In genomic region chr17:64387145-64387473, GRCh38 we compare ENCODE assay signal across 2 cellular contexts.
TF ChIP-seq lines count a peak whose summit lies in the region.

No MANE protein-coding gene starts in this region.

TF ChIP-seq in IMR-90, 13 proteins besides CTCF, POLR2A, EP300 and RAD21:
- TF ChIP-seq USF2 (IDR thresholded peaks at IDR 0.05; ENCODE audit: low read depth, low read length) (no peak), MXI1 (IDR thresholded peaks at IDR 0.05; ENCODE audit: borderline replicate concordance, low read depth, low read length) (no peak), RCOR1 (IDR thresholded peaks at IDR 0.05; ENCODE audit: insufficient replicate concordance, low read length) (no peak), NFE2L2 (IDR thresholded peaks at IDR 0.05; ENCODE audit: low read depth, low read length) (no peak), CEBPB (IDR thresholded peaks at IDR 0.05; ENCODE audit: low read depth, low read length) (no peak), CHD1 (IDR thresholded peaks at IDR 0.05; ENCODE audit: low read depth, low read length) (no peak), SMC3 (IDR thresholded peaks at IDR 0.05; ENCODE audit: low read depth, low read length) (no peak)

TF ChIP-seq in HepG2, 621 proteins besides CTCF, POLR2A, EP300 and RAD21:
- peak; percentile 7; the same call in 1 of the 2 replicates for TF ChIP-seq ZNF619 (CRISPR knock-in tag; IDR thresholded peaks at IDR 0.05)
- TF ChIP-seq MATR3 (CRISPR knock-in tag; IDR thresholded peaks at IDR 0.05) = no peak
- 0 out of 2 replicates have a peak, but pooled peaks have one; percentile 3 for TF ChIP-seq YEATS4 (CRISPR knock-in tag; IDR thresholded peaks at IDR 0.05; ENCODE audit: borderline replicate concordance)
- no peak for TF ChIP-seq ZSCAN5A (CRISPR knock-in tag; IDR thresholded peaks at IDR 0.05; ENCODE audit: borderline replicate concordance)
- 0 out of 2 replicates have a peak, but pooled peaks have one; percentile 17 for TF ChIP-seq DMTF1 (CRISPR knock-in tag; IDR thresholded peaks at IDR 0.05)
- 0 out of 2 replicates have a peak, but pooled peaks have one; percentile 0 for TF ChIP-seq KDM2A (CRISPR knock-in tag; IDR thresholded peaks at IDR 0.05; ENCODE audit: borderline replicate concordance, low read depth)
- TF ChIP-seq SAFB2 (CRISPR knock-in tag; IDR thresholded peaks at IDR 0.05; ENCODE audit: borderline replicate concordance, low read depth) = 0 out of 2 replicates have a peak, but pooled peaks have one; percentile 1
- 0 out of 2 replicates have a peak, but pooled peaks have one; percentile 32 for TF ChIP-seq ZNF224 (CRISPR knock-in tag; IDR thresholded peaks at IDR 0.05)
- peak; percentile 12; the same call in 1 of the 2 replicates for TF ChIP-seq ZNF784 (CRISPR knock-in tag; IDR thresholded peaks at IDR 0.05; ENCODE audit: borderline replicate concordance)
- no peak; the same call in 1 of the 2 replicates for TF ChIP-seq ZNF691 (CRISPR knock-in tag; IDR thresholded peaks at IDR 0.05; ENCODE audit: borderline replicate concordance, low read depth)
- TF ChIP-seq ARID3A (IDR thresholded peaks at IDR 0.05; ENCODE audit: low read depth, low read length) = no peak
- TF ChIP-seq BRCA1 (CRISPR knock-in tag; IDR thresholded peaks at IDR 0.05) = no peak
- no peak for TF ChIP-seq ZNF605 (CRISPR knock-in tag; IDR thresholded peaks at IDR 0.05)
- TF ChIP-seq IRF9 (CRISPR knock-in tag; IDR thresholded peaks at IDR 0.05; ENCODE audit: borderline replicate concordance) = 0 out of 2 replicates have a peak, but pooled peaks have one; percentile 3
- TF ChIP-seq ZFP36L2 (CRISPR knock-in tag; IDR thresholded peaks at IDR 0.05) = no peak
- TF ChIP-seq ZNF503 (CRISPR knock-in tag; IDR thresholded peaks at IDR 0.05) = no peak
- no peak for TF ChIP-seq ZNF430 (CRISPR knock-in tag; IDR thresholded peaks at IDR 0.05)
- TF ChIP-seq PRPF4 (IDR thresholded peaks at IDR 0.05; ENCODE audit: low read depth, low read length, poor library complexity, severe bottlenecking) = no peak
- TF ChIP-seq IRF1 (CRISPR knock-in tag; IDR thresholded peaks at IDR 0.05; ENCODE audit: low read depth) = no peak
- no peak for TF ChIP-seq ZNF326 (CRISPR knock-in tag; IDR thresholded peaks at IDR 0.05; ENCODE audit: borderline replicate concordance)
- peak; percentile 9; the same call in 1 of the 2 replicates for TF ChIP-seq ZNF230 (CRISPR knock-in tag; IDR thresholded peaks at IDR 0.05)
- TF ChIP-seq ZFX (CRISPR knock-in tag; IDR thresholded peaks at IDR 0.05; ENCODE audit: low read depth) = 0 out of 2 replicates have a peak, but pooled peaks have one; percentile 13
- no peak for TF ChIP-seq ZNF766 (CRISPR knock-in tag; IDR thresholded peaks at IDR 0.05; ENCODE audit: borderline replicate concordance)
- TF ChIP-seq RFXANK (CRISPR knock-in tag; IDR thresholded peaks at IDR 0.05) = no peak
- no peak for TF ChIP-seq SKIL (CRISPR knock-in tag; IDR thresholded peaks at IDR 0.05; ENCODE audit: borderline replicate concordance)
- TF ChIP-seq ZNF468 (CRISPR knock-in tag; IDR thresholded peaks at IDR 0.05) = no peak
- TF ChIP-seq HBP1 (CRISPR knock-in tag; IDR thresholded peaks at IDR 0.05; ENCODE audit: low read depth) = no peak
- no peak for TF ChIP-seq ZNF580 (CRISPR knock-in tag; IDR thresholded peaks at IDR 0.05; ENCODE audit: borderline replicate concordance, low read depth)
- no peak for TF ChIP-seq ZNF34 (CRISPR knock-in tag; IDR thresholded peaks at IDR 0.05; ENCODE audit: borderline replicate concordance)
- TF ChIP-seq NAIF1 (CRISPR knock-in tag; IDR thresholded peaks at IDR 0.05; ENCODE audit: borderline replicate concordance) = no peak
- no peak for TF ChIP-seq ZFP36 (IDR thresholded peaks at IDR 0.05; ENCODE audit: borderline replicate concordance, low read depth, low read length, partially characterized antibody)
- TF ChIP-seq ZNF512 (CRISPR knock-in tag; IDR thresholded peaks at IDR 0.05) = 0 out of 2 replicates have a peak, but pooled peaks have one; percentile 72
- TF ChIP-seq SOX6 (IDR thresholded peaks at IDR 0.05) = no peak
- TF ChIP-seq SOX6 (CRISPR knock-in tag; IDR thresholded peaks at IDR 0.05) = no peak
- no peak for TF ChIP-seq ZNF556 (CRISPR knock-in tag; IDR thresholded peaks at IDR 0.05; ENCODE audit: borderline replicate concordance)
- TF ChIP-seq GZF1 (CRISPR knock-in tag; IDR thresholded peaks at IDR 0.05) = 0 out of 2 replicates have a peak, but pooled peaks have one; percentile 8
- TF ChIP-seq FOXA1 (IDR thresholded peaks at IDR 0.05) = no peak
- TF ChIP-seq FOXA1 (CRISPR knock-in tag; IDR thresholded peaks at IDR 0.05) = no peak
- no peak for TF ChIP-seq MAF1 (CRISPR knock-in tag; IDR thresholded peaks at IDR 0.05; ENCODE audit: borderline replicate concordance)
- TF ChIP-seq ATF7-NPFF (CRISPR knock-in tag; IDR thresholded peaks at IDR 0.05; ENCODE audit: low read depth) = no peak
- TF ChIP-seq IRX3 (CRISPR knock-in tag; IDR thresholded peaks at IDR 0.05; ENCODE audit: borderline replicate concordance, low read depth) = no peak
- TF ChIP-seq SNRNP70 (IDR thresholded peaks at IDR 0.05; ENCODE audit: low read depth, low read length) = no peak
